In genomic region chr4:77734928-77735327, GRCh38 we compare ENCODE assay signal across 8 cellular contexts.
A peak's percentile ranks its signal among the peaks of the same experiment; 100 is the strongest.
DNase-seq lines count a peak whose midpoint lies in the region; ATAC-seq and TF ChIP-seq lines count a peak whose summit lies in the region.

No MANE protein-coding gene starts in this region.

- CTCF ChIA-PET in GM10248 (lab: Yijun Ruan, JAX) (interaction anchor here (1.0 to 1.3 kb wide), 2 partner anchors 8 to 10 kb away, joined by 3 read pairs; no protein-coding TSS in a partner anchor), WTC11 (lab: Charles Lee) (interaction anchor here (1.0 kb wide), 1 partner anchor 37 kb away, joined by 3 read pairs; no protein-coding TSS in a partner anchor)

- POLR2A ChIA-PET in GM10248 (lab: Yijun Ruan, JAX), result no interaction called here
- POLR2A ChIA-PET in WTC11 (lab: Charles Lee), result no interaction called here

- no peaks in the 10 kb centered on the region for H3K36me3 Mint-ChIP-seq in WTC11

- H3K27me3 Mint-ChIP-seq in WTC11 (ENCODE audit: low read depth), result no peaks in the 10 kb centered on the region

- TF ChIP-seq CTCF in GM10248 (IDR thresholded peaks at IDR 0.05; ENCODE audit: control extremely low read depth, extremely low read depth, low read depth, missing control alignments) (no peak), WTC11 (IDR thresholded peaks at IDR 0.05) (no peak)

- ATAC-seq in GM21515 (IDR thresholded peaks at IDR 0.05; ENCODE audit: unreplicated experiment), result peak; percentile 80
- peak; percentile 90 for ATAC-seq in HG03565 (IDR thresholded peaks at IDR 0.05; ENCODE audit: unreplicated experiment)
- peak; percentile 83 for ATAC-seq in WTC11
- no peak for ATAC-seq in SK-N-SH treated with all-trans-retinoic acid at 6 μM for 48 hours

- peaks cover 5% of the 10 kb centered on the region for H3K4me1 Mint-ChIP-seq in WTC11

- DNase-seq in GM10248 (ENCODE audit: extremely low spot score) (peak; percentile 34), WTC11 (ENCODE audit: low spot score) (no peak), iPS-NIHi7 (ENCODE audit: extremely low spot score) (peak; percentile 36), NCI-H146 (lab: John Stamatoyannopoulos, UW) (no peak), superior temporal gyrus (ENCODE audit: extremely low spot score) (no peak)

- no peaks in the 10 kb centered on the region for H3K9me3 Mint-ChIP-seq in WTC11

- H3K27ac Mint-ChIP-seq in WTC11, result no peak overlapping the region

- H3K4me3 Mint-ChIP-seq in WTC11, result no peak overlapping the region

TF ChIP-seq in WTC11, 78 proteins besides CTCF, POLR2A, EP300 and RAD21 (continues in another document):
- TF ChIP-seq ATF1 (CRISPR knock-in tag; IDR thresholded peaks at IDR 0.05) (no peak), CREM (CRISPR knock-in tag; IDR thresholded peaks at IDR 0.05) (no peak), CBFB (CRISPR knock-in tag; IDR thresholded peaks at IDR 0.05; ENCODE audit: low read depth) (no peak), USF1 (CRISPR knock-in tag; IDR thresholded peaks at IDR 0.05) (no peak), FOXJ3 (CRISPR knock-in tag; IDR thresholded peaks at IDR 0.05; ENCODE audit: borderline replicate concordance) (no peak), PREB (CRISPR knock-in tag; IDR thresholded peaks at IDR 0.05; ENCODE audit: borderline replicate concordance) (no peak), TCF7 (CRISPR knock-in tag; IDR thresholded peaks at IDR 0.05; ENCODE audit: low read depth) (no peak), ZNF281 (CRISPR knock-in tag; IDR thresholded peaks at IDR 0.05) (no peak), E2F5 (CRISPR knock-in tag; IDR thresholded peaks at IDR 0.05) (no peak), RELA (CRISPR knock-in tag; IDR thresholded peaks at IDR 0.05; ENCODE audit: borderline replicate concordance) (no peak)

TF ChIP-seq in SK-N-SH treated with all-trans-retinoic acid at 6 μM for 48 hours, 23 proteins besides CTCF, POLR2A, EP300 and RAD21:
- TF ChIP-seq SNAI2 (CRISPR knock-in tag; IDR thresholded peaks at IDR 0.05), result no peak
- TF ChIP-seq ZNF8 (CRISPR knock-in tag; IDR thresholded peaks at IDR 0.05), result no peak
- no peak for TF ChIP-seq ZC3H10 (CRISPR knock-in tag; IDR thresholded peaks at IDR 0.05)
- TF ChIP-seq CREB5 (CRISPR knock-in tag; IDR thresholded peaks at IDR 0.05; ENCODE audit: low read depth), result no peak
- no peak for TF ChIP-seq ZFP30 (CRISPR knock-in tag; IDR thresholded peaks at IDR 0.05)
- TF ChIP-seq BACH2 (CRISPR knock-in tag; IDR thresholded peaks at IDR 0.05; ENCODE audit: borderline replicate concordance), result no peak

Comparison
In these comparisons a context has a peak if more than half of its experiments do, and no peak if none do; other contexts are left out.
1. DNase-seq: peak in GM10248 (single experiment) and iPS-NIHi7 (single experiment); none in WTC11 (single experiment), NCI-H146 (single experiment) and superior temporal gyrus (single experiment).